In the genomic region with DNA sequence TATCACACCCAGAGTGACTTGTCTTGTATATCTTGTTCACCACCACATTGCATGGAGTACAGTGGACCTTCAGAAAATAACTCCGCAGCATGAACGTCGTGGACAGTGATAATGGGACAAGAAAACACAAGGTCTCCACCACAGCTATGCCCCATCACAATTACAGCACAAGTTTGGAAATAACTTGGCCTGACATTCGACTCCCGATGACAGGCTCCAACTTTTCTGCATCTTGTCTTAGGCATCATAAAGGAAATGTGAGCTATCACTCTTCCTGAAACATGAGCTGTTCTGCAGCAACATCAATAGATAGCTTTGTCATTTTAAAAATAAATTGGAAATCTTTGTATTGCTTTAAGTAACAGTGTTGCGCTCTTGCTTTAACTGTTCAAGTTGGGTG, we compare ENCODE assay signal across 31 cellular contexts. TPM values are rescaled to one million over a fixed set of nuclear protein-coding genes. Genes with fewer than 3 reads are reported as not detected.
DNase-seq lines count a peak whose midpoint lies in the region; ATAC-seq, FAIRE-seq and TF ChIP-seq lines count a peak whose summit lies in the region.
"Had no signal": no experiment of that assay in that cellular context is flagged by ENCODE, and none has a peak within 500 bp of the region (broad histone marks: within the 10 kb centered on the region; RNA-seq: fewer than 3 reads in every experiment).

No MANE protein-coding gene starts in this region.

- H3K4me3 ChIP-seq in K562 = no peak overlapping the region
- H3K4me3 ChIP-seq: neural progenitor cell, pancreas, testis, uterus had no signal

- WGBS in K562 (ENCODE audit: insufficient coverage, low coverage, missing lambda C conversion rate) = 73% methylated on average over 6 of the region's 6 CpGs

- CTCF ChIA-PET in K562 (lab: Yijun Ruan, JAX; ENCODE audit: low intra/inter-chr PET ratio) = no interaction called here

- TF ChIP-seq POLR2A in K562 (conservative IDR thresholded peaks at IDR 0.05) = no peak

- FAIRE-seq in K562 (lab: Jason Lieb, UNC) = peak; percentile 57
- FAIRE-seq: colon, H1, HTR-8/SVneo, pancreas, small intestine had no signal

- no peak for TF ChIP-seq CTCF in K562 (IDR thresholded peaks at IDR 0.05 in 2 of 3, conservative IDR thresholded peaks at IDR 0.05 in 1 of 3; ENCODE audit: insufficient read depth in 2 of 3, low read depth in 1 of 3, low read length in 3 of 3)
- TF ChIP-seq CTCF in type B pancreatic cell (conservative IDR thresholded peaks at IDR 0.05) = no peak
- TF ChIP-seq CTCF in foreskin keratinocyte (conservative IDR thresholded peaks at IDR 0.05) = no peak

- no peak overlapping the region for H2AFZ ChIP-seq in K562 (ENCODE audit: low read depth, low read length)
- H2AFZ ChIP-seq: neural progenitor cell had no signal

- H3K4me1 ChIP-seq in K562 (replicated peaks in 1 of 2; ENCODE audit: control insufficient read depth in 2 of 2, insufficient read depth in 2 of 2, low read length in 2 of 2) (peaks cover 12 to 23% of the 10 kb centered on the region in 2 experiments; a peak in 4 of 5 replicates), foreskin keratinocyte (no peaks in the 10 kb centered on the region)
- H3K4me1 ChIP-seq: uterus had no signal

- TF ChIP-seq RAD21 in K562 (CRISPR knock-in tag; conservative IDR thresholded peaks at IDR 0.05 in 1 of 2, IDR thresholded peaks at IDR 0.05 in 1 of 2) = no peak

- H3K27ac ChIP-seq in K562 (ENCODE audit: extremely low read depth, low read depth, low read length) = no peak overlapping the region
- H3K27ac ChIP-seq in foreskin keratinocyte = no peak overlapping the region
- H3K27ac ChIP-seq: neural progenitor cell, pancreas, uterus had no signal

- peaks cover 10% of the 10 kb centered on the region for H3K9me3 Mint-ChIP-seq in T-helper 2 cell treated with Interferon-gamma antibody and Interleukin-4, amounts not matched to agents 5 μg/mL and 100 μg/mL, for 36 hours
- H3K9me3 Mint-ChIP-seq in stimulated activated naive CD8-positive, alpha-beta T cell treated with anti-CD3 and anti-CD28 coated beads, Interleukin-15, Interleukin-2, amounts not matched to agents 100 ng/mL and 50 ng/mL, for 24 hours = peaks cover 4% of the 10 kb centered on the region
- peaks cover 0 to 4% of the 10 kb centered on the region in 2 donors for H3K9me3 Mint-ChIP-seq in stimulated activated naive CD8-positive, alpha-beta T cell treated with anti-CD3 and anti-CD28 coated beads, Interleukin-15, amount 100 ng/mL, for 72 hours
- no peaks in the 10 kb centered on the region for H3K9me3 Mint-ChIP-seq in type B pancreatic cell
- H3K9me3 Mint-ChIP-seq: neural progenitor cell, T-cell had no signal

- H3K36me3 Mint-ChIP-seq in T-helper 2 cell treated with Interferon-gamma antibody and Interleukin-4, amounts not matched to agents 5 μg/mL and 100 μg/mL, for 36 hours (ENCODE audit: low read depth) = peaks cover 63% of the 10 kb centered on the region
- H3K36me3 Mint-ChIP-seq in stimulated activated naive CD8-positive, alpha-beta T cell treated with anti-CD3 and anti-CD28 coated beads, Interleukin-15, Interleukin-2, amounts not matched to agents 100 ng/mL and 50 ng/mL, for 24 hours (ENCODE audit: low read depth) = peaks cover 62% of the 10 kb centered on the region
- H3K36me3 Mint-ChIP-seq in type B pancreatic cell = peaks cover 23% of the 10 kb centered on the region

- no peak overlapping the region for H3K27ac Mint-ChIP-seq in T-helper 2 cell treated with Interferon-gamma antibody and Interleukin-4, amounts not matched to agents 5 μg/mL and 100 μg/mL, for 36 hours
- no peak overlapping the region for H3K27ac Mint-ChIP-seq in stimulated activated naive CD8-positive, alpha-beta T cell treated with anti-CD3 and anti-CD28 coated beads, Interleukin-15, Interleukin-2, amounts not matched to agents 100 ng/mL and 50 ng/mL, for 24 hours
- H3K27ac Mint-ChIP-seq in stimulated activated naive CD8-positive, alpha-beta T cell treated with anti-CD3 and anti-CD28 coated beads, Interleukin-15, amount 100 ng/mL, for 72 hours = peak overlapping the region in 1 of 2 donors; percentile 54
- no peak overlapping the region for H3K27ac Mint-ChIP-seq in type B pancreatic cell
- H3K27ac Mint-ChIP-seq: neural progenitor cell had no signal

- no peaks in the 10 kb centered on the region for H3K9me1 ChIP-seq in K562 (ENCODE audit: control insufficient read depth, insufficient read depth, low read length)

- H3K27me3 Mint-ChIP-seq in T-helper 2 cell treated with Interferon-gamma antibody and Interleukin-4, amounts not matched to agents 5 μg/mL and 100 μg/mL, for 36 hours (ENCODE audit: low read depth) = no peaks in the 10 kb centered on the region
- H3K27me3 Mint-ChIP-seq in stimulated activated naive CD8-positive, alpha-beta T cell treated with anti-CD3 and anti-CD28 coated beads, Interleukin-15, Interleukin-2, amounts not matched to agents 100 ng/mL and 50 ng/mL, for 24 hours = no peaks in the 10 kb centered on the region
- H3K27me3 Mint-ChIP-seq in stimulated activated naive CD8-positive, alpha-beta T cell treated with anti-CD3 and anti-CD28 coated beads, Interleukin-15, amount 100 ng/mL, for 72 hours = no peaks in the 10 kb centered on the region
- H3K27me3 Mint-ChIP-seq in type B pancreatic cell = no peaks in the 10 kb centered on the region
- H3K27me3 Mint-ChIP-seq: activated naive CD4-positive, alpha-beta T cell treated with anti-CD3 and anti-CD28 coated beads, Interleukin-2, amount 10 ng/mL, durations not matched to agents 7 days and 5 days; T-cell had no signal

- H3K36me3 ChIP-seq in K562 (ENCODE audit: control insufficient read depth, insufficient read depth, low read length) = peaks cover 59% of the 10 kb centered on the region
- H3K36me3 ChIP-seq: uterus had no signal

- H3K9ac ChIP-seq in K562 (ENCODE audit: insufficient read depth in 1 of 2, low read depth in 2 of 2, low read length in 2 of 2) = peak overlapping the region in 1 of 2 experiments; percentile 11; a peak in 1 of 4 replicates
- H3K9ac ChIP-seq: neural progenitor cell had no signal

- peak overlapping the region; percentile 93 for H3K4me3 Mint-ChIP-seq in T-helper 2 cell treated with Interferon-gamma antibody and Interleukin-4, amounts not matched to agents 5 μg/mL and 100 μg/mL, for 36 hours
- peak overlapping the region; percentile 90 for H3K4me3 Mint-ChIP-seq in stimulated activated naive CD8-positive, alpha-beta T cell treated with anti-CD3 and anti-CD28 coated beads, Interleukin-15, Interleukin-2, amounts not matched to agents 100 ng/mL and 50 ng/mL, for 24 hours
- no peak overlapping the region for H3K4me3 Mint-ChIP-seq in stimulated activated naive CD8-positive, alpha-beta T cell treated with anti-CD3 and anti-CD28 coated beads, Interleukin-15, amount 100 ng/mL, for 72 hours
- H3K4me3 Mint-ChIP-seq in type B pancreatic cell = peak overlapping the region; percentile 93

- H3K4me2 ChIP-seq in K562 (ENCODE audit: insufficient read depth, low read length) = no peak overlapping the region

- no TSS peak for BruUV-seq in K562 (replicated peaks; lab: Mats Ljungman, UMichigan)

- no peak for ATAC-seq in stimulated activated naive CD8-positive, alpha-beta T cell treated with anti-CD3 and anti-CD28 coated beads, Interleukin-15, amount 100 ng/mL, for 72 hours
- no peak for ATAC-seq in K562
- no peak for ATAC-seq in foreskin keratinocyte
- ATAC-seq: pancreas, T-cell had no signal

- no peaks in the 10 kb centered on the region for H3K27me3 ChIP-seq in K562 (ENCODE audit: control insufficient read depth in 2 of 2, insufficient read depth in 2 of 2, low read length in 2 of 2)
- no peaks in the 10 kb centered on the region for H3K27me3 ChIP-seq in foreskin keratinocyte
- H3K27me3 ChIP-seq: neural progenitor cell, pancreas, testis, uterus had no signal

- DNase-seq in T-helper 2 cell treated with Interferon-gamma antibody and Interleukin-4, amounts not matched to agents 5 μg/mL and 100 μg/mL, for 36 hours (ENCODE audit: low spot score) = no peak
- DNase-seq in T-helper 2 cell (no peak), K562 (ENCODE audit: extremely low read depth in 1 of 4, low spot score in 3 of 4) (no peak), type B pancreatic cell (ENCODE audit: extremely low spot score, unreplicated experiment) (no peak), foreskin keratinocyte (no peak), SHP77 treated with DMSO at 0.1 percent for 48 hours (lab: John Stamatoyannopoulos, UW) (no peak)
- no peak for DNase-seq in stimulated activated naive CD8-positive, alpha-beta T cell treated with anti-CD3 and anti-CD28 coated beads, Interleukin-15, amount 100 ng/mL, for 72 hours
- DNase-seq: 8988T; activated CD4-positive, alpha-beta T cell treated with anti-CD3 and anti-CD28 coated beads for 1 hour; activated naive CD4-positive, alpha-beta T cell treated with anti-CD3 and anti-CD28 coated beads, Interleukin-2, amount 10 ng/mL, durations not matched to agents 7 days and 5 days; anterior cingulate cortex; DMS 273 treated with DMSO at 0.1 percent for 48 hours; KG1; mammary epithelial cell; NCI-H1436; NCI-H2081; NCI-H2227 treated with DMSO at 0.1 percent for 48 hours; NCI-H526; OCI-M1; pancreas; retina; small intestine; stimulated activated naive CD4-positive, alpha-beta T cell treated with Interleukin-2 at 50 U/mL for 16 hours; T-cell; testis; uterus had no signal

- H4K20me1 ChIP-seq in K562 (replicated peaks; ENCODE audit: control insufficient read depth, insufficient read depth, low read length) = peaks cover 4% of the 10 kb centered on the region; the same call in 1 of the 2 replicates

- peaks cover 2% of the 10 kb centered on the region; the same call in 1 of the 2 replicates for H3K9me3 ChIP-seq in K562 (replicated peaks; ENCODE audit: control insufficient read depth, insufficient read depth, low read depth, low read length)
- H3K9me3 ChIP-seq: pancreas, testis, uterus had no signal

- intact Hi-C loops in K562 (cut with micrococcal nuclease) = loop anchor here (5.0 kb wide), 1 partner anchor 65 kb away; no protein-coding TSS in a partner anchor

- H3K4me1 Mint-ChIP-seq in T-helper 2 cell treated with Interferon-gamma antibody and Interleukin-4, amounts not matched to agents 5 μg/mL and 100 μg/mL, for 36 hours (ENCODE audit: low read depth) = peaks cover 56% of the 10 kb centered on the region
- peaks cover 67% of the 10 kb centered on the region for H3K4me1 Mint-ChIP-seq in stimulated activated naive CD8-positive, alpha-beta T cell treated with anti-CD3 and anti-CD28 coated beads, Interleukin-15, Interleukin-2, amounts not matched to agents 100 ng/mL and 50 ng/mL, for 24 hours (ENCODE audit: low read depth)
- H3K4me1 Mint-ChIP-seq in stimulated activated naive CD8-positive, alpha-beta T cell treated with anti-CD3 and anti-CD28 coated beads, Interleukin-15, amount 100 ng/mL, for 72 hours = peaks cover 85% of the 10 kb centered on the region
- H3K4me1 Mint-ChIP-seq in type B pancreatic cell (ENCODE audit: unreplicated experiment) = peaks cover 25% of the 10 kb centered on the region

- in situ Hi-C loops in K562 (cut with MboI) = no loop called here

- TF ChIP-seq EP300 in K562 (IDR thresholded peaks at IDR 0.05; ENCODE audit: low read length) = no peak

- POLR2A ChIA-PET in K562 (lab: Yijun Ruan, JAX) = interaction anchor here (1.2 kb wide), 1 partner anchor 10 kb away, joined by 3 read pairs; no protein-coding TSS in a partner anchor

- H3K79me2 ChIP-seq in K562 (ENCODE audit: control insufficient read depth, insufficient read depth, low read length) = peaks cover 73% of the 10 kb centered on the region

RNA-seq across cellular contexts. Expression of a gene that starts 2.9 kb away (rescaled TPM):
- total RNA-seq in K562 (2011; cell fraction: chromatin; rRNA removed; ENCODE audit: low replicate concordance) = 24.0 and 28.8 TPM in 2 replicates
- total RNA-seq in K562 (2011; cell fraction: nucleolus; rRNA removed) = 15.3 and 16.3 TPM in 2 replicates
- 18.6 and 20.9 TPM in 2 replicates for total RNA-seq in K562 (2011; cell fraction: nucleoplasm; rRNA removed)
- total RNA-seq in K562 (2014; rRNA removed) (41.9 and 58.6 TPM in 2 replicates), K562 (2014; rRNA removed; fragmentation: Illumina TruSeq; extraction: Trizol) (43.4 and 46.4 TPM in 2 replicates), K562 (2015; rRNA removed; fragmentation: Illumina TruSeq; extraction: Trizol) (49.7 and 49.8 TPM in 2 replicates), K562 (2021) (66.6 and 66.7 TPM in 2 replicates), type B pancreatic cell (ENCODE audit: low replicate concordance) (27.7 and 43.3 TPM in 2 replicates), foreskin keratinocyte (42.0 and 42.2 TPM in 2 replicates)
- polyA plus RNA-seq in K562 (2011; rRNA removed) (20.4 and 21.4 TPM in 2 replicates), K562 (2014; fragmentation: Illumina TruSeq; extraction: Trizol) (48.4 and 49.4 TPM in 2 replicates), K562 (2014; fragmentation: Nextera tagmentation; extraction: Ambion mirVana) (1 to 10 TPM; 6.8 to 8.0 TPM), K562 (2014; rRNA removed) (31.3 and 33.1 TPM in 2 replicates), foreskin keratinocyte (14.5 and 16.1 TPM in 2 replicates)
- 14.2 and 16.4 TPM in 2 replicates for polyA plus RNA-seq in K562 (2011; cell fraction: cytosol; rRNA removed)
- polyA plus RNA-seq in K562 (2011; cell fraction: nucleus; rRNA removed) = 18.5 and 23.6 TPM in 2 replicates
- 20.2 and 31.0 TPM in 2 replicates for polyA plus RNA-seq in K562 (2012)
- polyA minus RNA-seq in K562 (2011; rRNA and poly(A)+ RNA removed) = 32.2 and 37.5 TPM in 2 replicates
- 30.1 and 30.8 TPM in 2 replicates for polyA minus RNA-seq in K562 (2011; cell fraction: cytosol; rRNA and poly(A)+ RNA removed)
- polyA minus RNA-seq in K562 (2011; cell fraction: nucleus; rRNA and poly(A)+ RNA removed) = 8.1 and 12.1 TPM in 2 replicates

RNA-seq across cellular contexts. Expression of a gene that starts 3.0 kb away (rescaled TPM):
- total RNA-seq in K562 (2011; cell fraction: chromatin; rRNA removed; ENCODE audit: low replicate concordance) = 0.56 and 0.69 TPM in 2 replicates
- 0.17 and 0.39 TPM in 2 replicates for total RNA-seq in K562 (2011; cell fraction: nucleolus; rRNA removed)
- total RNA-seq in K562 (2011; cell fraction: nucleoplasm; rRNA removed) = 0.29 and 0.61 TPM in 2 replicates
- 0.20 TPM in 1 of 2 replicates, not detected in the other for total RNA-seq in K562 (2014; rRNA removed)
- 0.19 and 0.22 TPM in 2 replicates for total RNA-seq in K562 (2014; rRNA removed; fragmentation: Illumina TruSeq; extraction: Trizol)
- 0.18 and 0.23 TPM in 2 replicates for total RNA-seq in K562 (2015; rRNA removed; fragmentation: Illumina TruSeq; extraction: Trizol)
- total RNA-seq in K562 (2021) = 0.22 and 0.55 TPM in 2 replicates
- polyA plus RNA-seq in K562 (2011; rRNA removed) = 0.20 and 0.30 TPM in 2 replicates
- polyA plus RNA-seq in K562 (2011; cell fraction: cytosol; rRNA removed) = 0.34 TPM in 2 replicates
- polyA plus RNA-seq in K562 (2011; cell fraction: nucleus; rRNA removed) = 0.18 and 0.38 TPM in 2 replicates
- 0.18 and 0.21 TPM in 2 replicates for polyA plus RNA-seq in K562 (2012)
- 0.12 TPM in 1 of 2 replicates, not detected in the other for polyA plus RNA-seq in K562 (2014; fragmentation: Illumina TruSeq; extraction: Trizol)
- under 1 TPM in 1 of 2 experiments, not detected in 1; 0.04 TPM for polyA plus RNA-seq in K562 (2014; fragmentation: Nextera tagmentation; extraction: Ambion mirVana)
- polyA plus RNA-seq in K562 (2014; rRNA removed) = 0.53 and 0.57 TPM in 2 replicates
- polyA minus RNA-seq in K562 (2011; rRNA and poly(A)+ RNA removed) = 0.11 and 0.12 TPM in 2 replicates
- polyA minus RNA-seq in K562 (2011; cell fraction: cytosol; rRNA and poly(A)+ RNA removed) = not detected in 2 replicates
- polyA minus RNA-seq in K562 (2011; cell fraction: nucleus; rRNA and poly(A)+ RNA removed) = 0.22 and 0.27 TPM in 2 replicates
- total RNA-seq in type B pancreatic cell (ENCODE audit: low replicate concordance) = 1.1 and 1.3 TPM in 2 replicates
- total RNA-seq in foreskin keratinocyte = 2.1 and 4.1 TPM in 2 replicates
- 3.4 and 4.2 TPM in 2 replicates for polyA plus RNA-seq in foreskin keratinocyte

RNA-seq across cellular contexts. Expression of a gene that starts 56.6 kb away (rescaled TPM):
- total RNA-seq in K562 (2011; cell fraction: chromatin; rRNA removed; ENCODE audit: low replicate concordance) = 130 and 265 TPM in 2 replicates
- total RNA-seq in K562 (2011; cell fraction: nucleolus; rRNA removed) = 121 and 125 TPM in 2 replicates
- 113 and 116 TPM in 2 replicates for total RNA-seq in K562 (2011; cell fraction: nucleoplasm; rRNA removed)
- total RNA-seq in K562 (2014; rRNA removed) = 95.1 and 117 TPM in 2 replicates
- total RNA-seq in K562 (2014; rRNA removed; fragmentation: Illumina TruSeq; extraction: Trizol) = 57.2 and 71.2 TPM in 2 replicates
- total RNA-seq in K562 (2015; rRNA removed; fragmentation: Illumina TruSeq; extraction: Trizol) = 46.8 and 47.5 TPM in 2 replicates
- 162 TPM in 2 replicates for total RNA-seq in K562 (2021)
- polyA plus RNA-seq in K562 (2011; rRNA removed) = 135 and 158 TPM in 2 replicates
- polyA plus RNA-seq in K562 (2011; cell fraction: cytosol; rRNA removed) = 118 and 126 TPM in 2 replicates
- polyA plus RNA-seq in K562 (2011; cell fraction: nucleus; rRNA removed) = 116 TPM in 2 replicates
- 82.1 and 83.5 TPM in 2 replicates for polyA plus RNA-seq in K562 (2012)
- 80.6 and 84.8 TPM in 2 replicates for polyA plus RNA-seq in K562 (2014; fragmentation: Illumina TruSeq; extraction: Trizol)
- polyA plus RNA-seq in K562 (2014; fragmentation: Nextera tagmentation; extraction: Ambion mirVana) = 1 to 10 TPM; 5.6 to 8.9 TPM
- 76.5 and 103 TPM in 2 replicates for polyA plus RNA-seq in K562 (2014; rRNA removed)
- polyA minus RNA-seq in K562 (2011; rRNA and poly(A)+ RNA removed) = 203 and 232 TPM in 2 replicates
- polyA minus RNA-seq in K562 (2011; cell fraction: cytosol; rRNA and poly(A)+ RNA removed) = 63.0 and 91.6 TPM in 2 replicates
- 27.7 and 39.5 TPM in 2 replicates for polyA minus RNA-seq in K562 (2011; cell fraction: nucleus; rRNA and poly(A)+ RNA removed)
- total RNA-seq in type B pancreatic cell (ENCODE audit: low replicate concordance) = 94.4 and 160 TPM in 2 replicates
- total RNA-seq in foreskin keratinocyte = 150 and 176 TPM in 2 replicates
- polyA plus RNA-seq in foreskin keratinocyte = 176 and 205 TPM in 2 replicates

Comparison
In these comparisons a context has a peak if more than half of its experiments do, and no peak if none do; other contexts are left out.
1. H3K4me3 Mint-ChIP-seq: peak in T-helper 2 cell treated with Interferon-gamma antibody and Interleukin-4, amounts not matched to agents 5 μg/mL and 100 μg/mL, for 36 hours (single experiment), stimulated activated naive CD8-positive, alpha-beta T cell treated with anti-CD3 and anti-CD28 coated beads, Interleukin-15, Interleukin-2, amounts not matched to agents 100 ng/mL and 50 ng/mL, for 24 hours (single experiment) and type B pancreatic cell (single experiment); none in stimulated activated naive CD8-positive, alpha-beta T cell treated with anti-CD3 and anti-CD28 coated beads, Interleukin-15, amount 100 ng/mL, for 72 hours (0 of 2).